In the genomic region with DNA sequence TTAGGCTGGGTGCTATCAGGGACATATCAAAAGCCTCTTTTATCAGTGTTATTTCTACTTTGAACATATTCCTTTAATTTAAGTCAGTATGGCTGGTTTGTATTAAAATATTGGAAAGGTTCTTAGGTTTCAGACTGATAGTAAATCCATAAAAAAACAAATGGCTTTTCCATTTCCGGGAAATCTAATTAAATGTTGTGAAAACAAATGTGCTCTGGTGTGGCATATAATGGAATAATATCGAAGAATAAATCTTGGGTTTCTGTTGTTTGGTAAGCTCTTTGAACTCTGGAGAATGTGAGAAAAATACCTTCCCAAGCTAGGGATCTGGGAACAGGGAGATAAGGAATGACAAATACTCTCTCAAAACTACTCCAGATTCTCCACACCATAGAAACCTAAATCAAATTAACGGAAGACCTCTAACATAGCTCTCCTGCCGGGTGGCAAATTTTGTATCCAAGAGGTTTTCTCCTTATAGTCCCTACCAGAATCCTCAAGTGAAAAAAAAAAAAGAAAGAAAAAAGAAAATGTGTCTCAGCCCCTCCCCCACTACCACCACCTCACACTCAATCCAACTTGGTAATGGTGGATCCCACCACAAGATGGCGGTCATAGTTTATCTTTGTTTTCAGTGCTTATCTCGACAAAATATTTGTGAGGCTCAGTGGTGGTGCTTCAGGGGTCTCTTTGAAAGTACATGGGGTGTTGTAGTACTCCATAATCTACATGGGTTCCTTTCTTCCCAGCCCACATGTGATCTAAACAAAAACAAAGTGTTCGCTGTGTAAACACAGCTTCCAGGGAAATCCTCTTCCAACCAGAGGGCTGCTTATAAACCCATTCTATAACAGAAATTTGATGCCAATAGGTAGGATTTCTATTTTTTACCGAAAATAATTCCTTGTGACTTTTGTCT, we compare ENCODE assay signal across 9 cellular contexts. TPM values are rescaled to one million over a fixed set of nuclear protein-coding genes. Genes with fewer than 3 reads are reported as not detected.
DNase-seq lines count a peak whose midpoint lies in the region; ATAC-seq and TF ChIP-seq lines count a peak whose summit lies in the region.
"Had no signal": no experiment of that assay in that cellular context is flagged by ENCODE, and none has a peak within 500 bp of the region (broad histone marks: within the 10 kb centered on the region; RNA-seq: fewer than 3 reads in every experiment).

No MANE protein-coding gene starts in this region.

- DNase-seq in DMS53 treated with DMSO at 0.1 percent for 48 hours (lab: John Stamatoyannopoulos, UW; ENCODE audit: unreplicated experiment) = peak; percentile 24
- DNase-seq in PC-3 = peak; percentile 46
- peak; percentile 17 for DNase-seq in globus pallidus (ENCODE audit: low spot score)
- DNase-seq in ureter (ENCODE audit: low spot score) = no peak
- no peak for DNase-seq in suprapubic skin (ENCODE audit: low spot score in 2 of 2)

- H4K20me1 ChIP-seq in PC-3 (ENCODE audit: low read length) = no peaks in the 10 kb centered on the region

- no peak overlapping the region for H3K27ac ChIP-seq in HEK293 (ENCODE audit: extremely low read depth, low read depth, low read length)
- peak overlapping the region; percentile 100 for H3K27ac ChIP-seq in PC-3 (ENCODE audit: low read length)
- no peak overlapping the region for H3K27ac ChIP-seq in suprapubic skin

- H3K4me3 ChIP-seq in HEK293 (ENCODE audit: low read depth, low read length) (no peak overlapping the region), PC-3 (ENCODE audit: low read length) (no peak overlapping the region), suprapubic skin (no peak overlapping the region)

- BruUV-seq in PC-3 (replicated peaks; lab: Mats Ljungman, UMichigan) = no TSS peak

- TF ChIP-seq EP300 in suprapubic skin (IDR thresholded peaks at IDR 0.05) = no peak

- ATAC-seq in PC-3 = no peak
- ATAC-seq in HG03521 (IDR thresholded peaks at IDR 0.05; ENCODE audit: unreplicated experiment) = no peak
- no peak for ATAC-seq in GM21360 (IDR thresholded peaks at IDR 0.05; ENCODE audit: unreplicated experiment)
- ATAC-seq: T-cell had no signal

- H3K9ac ChIP-seq in PC-3 (ENCODE audit: low read length) = peak overlapping the region; percentile 97

- H2AFZ ChIP-seq in PC-3 (ENCODE audit: low read length) = no peak overlapping the region

- H3K79me2 ChIP-seq in PC-3 (ENCODE audit: low read length) = no peaks in the 10 kb centered on the region

- no peaks in the 10 kb centered on the region for H3F3A ChIP-seq in PC-3 (ENCODE audit: low read length, unreplicated experiment)

- H3K9me2 ChIP-seq in PC-3 (replicated peaks; ENCODE audit: low read length) = no peaks in the 10 kb centered on the region

- H3K4me2 ChIP-seq in PC-3 (ENCODE audit: low read length) = no peak overlapping the region

- H3K9me3 ChIP-seq in HEK293 (ENCODE audit: control insufficient read depth, insufficient read depth, low read depth, low read length) (no peaks in the 10 kb centered on the region), PC-3 (ENCODE audit: low read length) (no peaks in the 10 kb centered on the region), suprapubic skin (no peaks in the 10 kb centered on the region)

- H3K27me3 ChIP-seq in PC-3 (ENCODE audit: low read length) = no peaks in the 10 kb centered on the region
- H3K27me3 ChIP-seq in suprapubic skin = no peaks in the 10 kb centered on the region

- POLR2A ChIA-PET in HEK293 (lab: Yijun Ruan, JAX) = no interaction called here
- POLR2A ChIA-PET in PC-3 (lab: Charles Lee; ENCODE audit: unreplicated experiment) = no interaction called here

- intact Hi-C loops in PC-3 (cut with micrococcal nuclease) = loop anchor here (5.0 kb wide), 1 partner anchor 446 kb away; no protein-coding TSS in a partner anchor

- 71% methylated on average over 8 of the region's 8 CpGs for WGBS in suprapubic skin

- TF ChIP-seq CTCF in HEK293 (tag by site-specific recombination; IDR thresholded peaks at IDR 0.05) (peak; percentile 59), PC-3 (conservative IDR thresholded peaks at IDR 0.05; ENCODE audit: low read depth, low read length) (peak; percentile 53), suprapubic skin (IDR thresholded peaks at IDR 0.05) (no peak)

- TF ChIP-seq POLR2A in suprapubic skin (IDR thresholded peaks at IDR 0.05) = no peak

- CTCF ChIA-PET in HEK293 (lab: Yijun Ruan, JAX) (interaction anchor here (0.6 to 2.2 kb wide), 9 partner anchors 9 to 809 kb away, joined by 3 to 7 read pairs (median 3); no protein-coding TSS in a partner anchor), PC-3 (lab: Charles Lee) (interaction anchor here (1.6 kb wide), 1 partner anchor 163 kb away, joined by 4 read pairs; no protein-coding TSS in a partner anchor)

- peaks cover 4% of the 10 kb centered on the region; the same call in 1 of the 2 replicates for H3K4me1 ChIP-seq in HEK293 (ENCODE audit: control insufficient read depth, insufficient read depth, low read length)
- H3K4me1 ChIP-seq in PC-3 (ENCODE audit: insufficient read depth, low read length) = peaks cover 73% of the 10 kb centered on the region
- H3K4me1 ChIP-seq in suprapubic skin = peaks cover 12% of the 10 kb centered on the region

- no peaks in the 10 kb centered on the region for H3K36me3 ChIP-seq in HEK293 (ENCODE audit: control insufficient read depth in 2 of 2, insufficient read depth in 1 of 2, low read length in 2 of 2)
- H3K36me3 ChIP-seq in PC-3 (ENCODE audit: low read depth, low read length) = no peaks in the 10 kb centered on the region
- no peaks in the 10 kb centered on the region for H3K36me3 ChIP-seq in suprapubic skin

TF ChIP-seq in HEK293, 187 proteins besides CTCF, POLR2A, EP300 and RAD21 (continues in another document):
- TF ChIP-seq YY2 (tag by site-specific recombination; IDR thresholded peaks at IDR 0.05) (peak; percentile 56; the same call in 1 of the 2 replicates), GLIS1 (tag by site-specific recombination; IDR thresholded peaks at IDR 0.05) (no peak), YY1 (tag by site-specific recombination; IDR thresholded peaks at IDR 0.05) (peak; percentile 24; the same call in 1 of the 2 replicates), ZNF518A (tag by site-specific recombination; conservative IDR thresholded peaks at IDR 0.05; ENCODE audit: low read depth) (no peak)
- TF ChIP-seq, protein P1, sequence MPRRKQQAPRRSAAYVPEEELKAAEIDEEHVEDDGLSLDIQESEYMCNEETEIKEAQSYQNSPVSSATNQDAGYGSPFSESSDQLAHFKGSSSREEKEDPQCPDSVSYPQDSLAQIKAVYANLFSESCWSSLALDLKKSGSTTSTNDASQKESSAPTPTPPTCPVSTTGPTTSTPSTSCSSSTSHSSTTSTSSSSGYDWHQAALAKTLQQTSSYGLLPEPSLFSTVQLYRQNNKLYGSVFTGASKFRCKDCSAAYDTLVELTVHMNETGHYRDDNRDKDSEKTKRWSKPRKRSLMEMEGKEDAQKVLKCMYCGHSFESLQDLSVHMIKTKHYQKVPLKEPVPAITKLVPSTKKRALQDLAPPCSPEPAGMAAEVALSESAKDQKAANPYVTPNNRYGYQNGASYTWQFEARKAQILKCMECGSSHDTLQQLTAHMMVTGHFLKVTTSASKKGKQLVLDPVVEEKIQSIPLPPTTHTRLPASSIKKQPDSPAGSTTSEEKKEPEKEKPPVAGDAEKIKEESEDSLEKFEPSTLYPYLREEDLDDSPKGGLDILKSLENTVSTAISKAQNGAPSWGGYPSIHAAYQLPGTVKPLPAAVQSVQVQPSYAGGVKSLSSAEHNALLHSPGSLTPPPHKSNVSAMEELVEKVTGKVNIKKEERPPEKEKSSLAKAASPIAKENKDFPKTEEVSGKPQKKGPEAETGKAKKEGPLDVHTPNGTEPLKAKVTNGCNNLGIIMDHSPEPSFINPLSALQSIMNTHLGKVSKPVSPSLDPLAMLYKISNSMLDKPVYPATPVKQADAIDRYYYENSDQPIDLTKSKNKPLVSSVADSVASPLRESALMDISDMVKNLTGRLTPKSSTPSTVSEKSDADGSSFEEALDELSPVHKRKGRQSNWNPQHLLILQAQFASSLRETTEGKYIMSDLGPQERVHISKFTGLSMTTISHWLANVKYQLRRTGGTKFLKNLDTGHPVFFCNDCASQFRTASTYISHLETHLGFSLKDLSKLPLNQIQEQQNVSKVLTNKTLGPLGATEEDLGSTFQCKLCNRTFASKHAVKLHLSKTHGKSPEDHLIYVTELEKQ (tag by site-specific recombination; IDR thresholded peaks at IDR 0.05; ENCODE audit: borderline replicate concordance) = no peak

RNA-seq across cellular contexts. Expression of gene FST, which starts 54.6 kb away (rescaled TPM):
- total RNA-seq in PC-3 (2014; rRNA removed) (403 and 407 TPM in 2 replicates), ureter (6.6 TPM), suprapubic skin (10 to 100 TPM in 1 of 4 donors, 1 to 10 TPM in 3; 6.0 to 26.4 (median 6.6) TPM)

Comparison
In these comparisons a context has a peak if more than half of its experiments do, and no peak if none do; other contexts are left out.
1. DNase-seq: peak in DMS53 treated with DMSO at 0.1 percent for 48 hours (single experiment), PC-3 (single experiment) and globus pallidus (single experiment); none in ureter (single experiment) and suprapubic skin (0 of 2).
2. CTCF ChIP-seq: peak in HEK293 (single experiment) and PC-3 (single experiment); none in suprapubic skin (0 of 2).
3. RNA of gene FST, which starts 54.6 kb away (total RNA-seq): 403 to 407 TPM in PC-3; 6.0 to 26.4 TPM in suprapubic skin and 6.6 TPM in ureter (single experiment); every median in the first group is over 10 times any median in the second.